Comparison of ENCODE assay signal across 10 cellular contexts in genomic region chr13:110683203-110683883, GRCh38. TPM values are rescaled to one million over a fixed set of nuclear protein-coding genes. Genes with fewer than 3 reads are reported as not detected.
DNase-seq lines count a peak whose midpoint lies in the region; ATAC-seq and TF ChIP-seq lines count a peak whose summit lies in the region.
"Had no signal": no experiment of that assay in that cellular context is flagged by ENCODE, and none has a peak within 500 bp of the region (broad histone marks: within the 10 kb centered on the region; RNA-seq: fewer than 3 reads in every experiment).

No MANE protein-coding gene starts in this region.

- POLR2A ChIA-PET in naive thymus-derived CD4-positive, alpha-beta T cell (lab: Charles Lee): interaction anchor here (1.0 to 1.3 kb wide), 3 partner anchors 19 to 32 kb away, joined by 3 to 12 read pairs (median 4); no protein-coding TSS in a partner anchor

- H3K4me1 ChIP-seq in body of pancreas: peaks cover 6% of the 10 kb centered on the region
- no peaks in the 10 kb centered on the region for H3K4me1 ChIP-seq in naive thymus-derived CD4-positive, alpha-beta T cell (ENCODE audit: control insufficient read depth in 2 of 2, insufficient read depth in 2 of 2, low read length in 2 of 2)

- peak in 6 of 7 experiments; percentile 30 to 51 (median 38) for TF ChIP-seq CTCF in body of pancreas (IDR thresholded peaks at IDR 0.05)

- H3K36me3 ChIP-seq in body of pancreas (replicated peaks in 1 of 2; ENCODE audit: insufficient read depth in 1 of 2, low read depth in 2 of 2): peaks cover 4 to 7% of the 10 kb centered on the region in 2 donors
- H3K36me3 ChIP-seq in naive thymus-derived CD4-positive, alpha-beta T cell (ENCODE audit: control insufficient read depth in 2 of 3, insufficient read depth in 3 of 3, low read length in 3 of 3): peaks cover 0 to 79% (median 8%) of the 10 kb centered on the region in 3 experiments

- 60 to 67% methylated on average over 5 of the region's 5 CpGs for WGBS in body of pancreas, 2 donors

- no peaks in the 10 kb centered on the region for H3K9me3 ChIP-seq in body of pancreas
- H3K9me3 ChIP-seq in naive thymus-derived CD4-positive, alpha-beta T cell (ENCODE audit: control insufficient read depth in 2 of 3, low read length in 3 of 3): no peaks in the 10 kb centered on the region

- CTCF ChIA-PET in naive thymus-derived CD4-positive, alpha-beta T cell (lab: Charles Lee): interaction anchor here (0.6 to 2.0 kb wide), 7 partner anchors 8 to 230 kb away, joined by 3 to 23 read pairs (median 3); no protein-coding TSS in a partner anchor

- no peaks in the 10 kb centered on the region for H3K27me3 ChIP-seq in body of pancreas
- H3K27me3 ChIP-seq in naive thymus-derived CD4-positive, alpha-beta T cell (ENCODE audit: control insufficient read depth in 2 of 2, insufficient read depth in 2 of 2, low read length in 2 of 2): no peaks in the 10 kb centered on the region

- H3K4me3 ChIP-seq in body of pancreas: no peak overlapping the region
- H3K4me3 ChIP-seq in naive thymus-derived CD4-positive, alpha-beta T cell (ENCODE audit: low read length): no peak overlapping the region

- H3K4me3 Mint-ChIP-seq in IgD-negative memory B cell: no peak overlapping the region
- no peak overlapping the region for H3K4me3 Mint-ChIP-seq in naive thymus-derived CD4-positive, alpha-beta T cell

- intact Hi-C loops in body of pancreas (cut with DNase I): no loop called here
- intact Hi-C loops in naive thymus-derived CD4-positive, alpha-beta T cell (cut with micrococcal nuclease): loop anchor here (1.0 to 5.0 kb wide), 6 partner anchors 21 to 369 kb away; no protein-coding TSS in a partner anchor

- H3K36me3 Mint-ChIP-seq in IgD-negative memory B cell: peaks cover 1% of the 10 kb centered on the region
- peaks cover 6 to 40% (median 20%) of the 10 kb centered on the region in 5 donors for H3K36me3 Mint-ChIP-seq in naive thymus-derived CD4-positive, alpha-beta T cell

- no peaks in the 10 kb centered on the region for H3K27me3 Mint-ChIP-seq in IgD-negative memory B cell
- no peaks in the 10 kb centered on the region for H3K27me3 Mint-ChIP-seq in naive thymus-derived CD4-positive, alpha-beta T cell

- DNase-seq in COLO829 (ENCODE audit: low spot score): peak; percentile 85
- peak in 2 of 4 donors; percentile 27 to 32 for DNase-seq in body of pancreas
- peak in 6 of 9 donors; percentile 14 to 62 (median 26) for DNase-seq in naive thymus-derived CD4-positive, alpha-beta T cell
- DNase-seq in NCI-H2107 treated with DMSO at 0.1 percent for 48 hours (lab: John Stamatoyannopoulos, UW; ENCODE audit: unreplicated experiment): no peak
- no peak for DNase-seq in globus pallidus (ENCODE audit: low spot score)
- no peak for DNase-seq in cerebellum (ENCODE audit: low spot score)
- DNase-seq: activated CD4-positive, CD25-positive, alpha-beta regulatory T cell treated with anti-CD3 and anti-CD28 coated beads, Interleukin-2, amount 50 U/mL, for 72 hours; stimulated activated CD4-positive, alpha-beta T cell treated with anti-CD3 and anti-CD28 coated beads, Interleukin-2, amount 100 ng/mL, for 48 hours had no signal

- peak overlapping the region in 2 of 3 donors; percentile 73 to 78 for H3K27ac Mint-ChIP-seq in IgD-negative memory B cell
- H3K27ac Mint-ChIP-seq in naive thymus-derived CD4-positive, alpha-beta T cell: peak overlapping the region in 1 of 9 donors; percentile 6

- no peak overlapping the region for H3K27ac ChIP-seq in body of pancreas
- H3K27ac ChIP-seq in naive thymus-derived CD4-positive, alpha-beta T cell (ENCODE audit: low read depth, low read length): no peak overlapping the region

- H3K9me3 Mint-ChIP-seq in IgD-negative memory B cell: no peaks in the 10 kb centered on the region
- no peaks in the 10 kb centered on the region for H3K9me3 Mint-ChIP-seq in naive thymus-derived CD4-positive, alpha-beta T cell

- TF ChIP-seq POLR2A in body of pancreas (IDR thresholded peaks at IDR 0.05): no peak

- peaks cover 6 to 17% (median 16%) of the 10 kb centered on the region in 3 donors for H3K4me1 Mint-ChIP-seq in IgD-negative memory B cell
- peaks cover 2 to 15% (median 4%) of the 10 kb centered on the region in 7 donors for H3K4me1 Mint-ChIP-seq in naive thymus-derived CD4-positive, alpha-beta T cell

- no peak for ATAC-seq in body of pancreas
- ATAC-seq in naive thymus-derived CD4-positive, alpha-beta T cell: peak; percentile 54
- ATAC-seq in GM21619 (IDR thresholded peaks at IDR 0.05; ENCODE audit: unreplicated experiment): no peak

RNA-seq across cellular contexts. Expression of gene CARS2, which starts 22.6 kb away (rescaled TPM):
- 68.5 TPM for polyA plus RNA-seq in IgD-negative memory B cell
- total RNA-seq in body of pancreas: 10 to 100 TPM; 30.1 to 43.5 TPM
- total RNA-seq in naive thymus-derived CD4-positive, alpha-beta T cell: 100 to 1,000 TPM in 2 of 5 experiments, 10 to 100 TPM in 3; 73.1 to 106 (median 89.7) TPM
- 10 to 100 TPM; 28.6 to 43.1 TPM for polyA plus RNA-seq in naive thymus-derived CD4-positive, alpha-beta T cell
- total RNA-seq in cerebellum: 49.3 TPM

RNA-seq across cellular contexts. Expression of gene ING1, which starts 30.2 kb away (rescaled TPM):
- polyA plus RNA-seq in IgD-negative memory B cell: 25.0 TPM
- 1 to 10 TPM; 3.4 to 4.6 TPM for total RNA-seq in body of pancreas
- total RNA-seq in naive thymus-derived CD4-positive, alpha-beta T cell: 10 to 100 TPM; 14.4 to 33.8 (median 21.8) TPM
- 10 to 100 TPM in 1 of 2 donors, 1 to 10 TPM in 1; 9.1 to 22.2 TPM for polyA plus RNA-seq in naive thymus-derived CD4-positive, alpha-beta T cell
- total RNA-seq in cerebellum: 14.1 TPM

Comparison
In these comparisons a context has a peak if more than half of its experiments do, and no peak if none do; other contexts are left out.
1. DNase-seq: peak in COLO829 (single experiment) and naive thymus-derived CD4-positive, alpha-beta T cell (6 of 9); none in NCI-H2107 treated with DMSO at 0.1 percent for 48 hours (single experiment), globus pallidus (single experiment) and cerebellum (single experiment).